Comparison of ENCODE assay signal across 19 cellular contexts in genomic region chr10:82294874-82295378, GRCh38.
DNase-seq lines count a peak whose midpoint lies in the region; ATAC-seq, FAIRE-seq and TF ChIP-seq lines count a peak whose summit lies in the region.
"Had no signal": no experiment of that assay in that cellular context is flagged by ENCODE, and none has a peak within 500 bp of the region (broad histone marks: within the 10 kb centered on the region; RNA-seq: fewer than 3 reads in every experiment).

No MANE protein-coding gene starts in this region.

- H3K9ac ChIP-seq in HepG2 (ENCODE audit: insufficient read depth, low read depth, low read length) (no peak overlapping the region), K562 (ENCODE audit: insufficient read depth in 1 of 2, low read depth in 2 of 2, low read length in 2 of 2) (no peak overlapping the region)

- TF ChIP-seq CTCF in HepG2 (CRISPR knock-in tag; IDR thresholded peaks at IDR 0.05) (no peak), right lobe of liver (IDR thresholded peaks at IDR 0.05) (no peak), K562 (IDR thresholded peaks at IDR 0.05 in 2 of 3, conservative IDR thresholded peaks at IDR 0.05 in 1 of 3; ENCODE audit: insufficient read depth in 2 of 3, low read depth in 1 of 3, low read length in 3 of 3) (no peak), fibroblast of villous mesenchyme (IDR thresholded peaks at IDR 0.05; ENCODE audit: insufficient read depth, low read depth, low read length) (no peak), testis (IDR thresholded peaks at IDR 0.05) (no peak)

- POLR2A ChIA-PET in HepG2 (lab: Yijun Ruan, JAX) (no interaction called here), K562 (lab: Yijun Ruan, JAX) (no interaction called here)

- H3K36me3 ChIP-seq in HepG2 (replicated peaks in 1 of 2; ENCODE audit: control insufficient read depth in 1 of 2, insufficient read depth in 2 of 2, low read length in 2 of 2) (no peaks in the 10 kb centered on the region), right lobe of liver (no peaks in the 10 kb centered on the region), K562 (ENCODE audit: control insufficient read depth, insufficient read depth, low read length) (no peaks in the 10 kb centered on the region), testis (ENCODE audit: low read depth, missing control alignments) (no peaks in the 10 kb centered on the region)
- H3K36me3 ChIP-seq: BE2C had no signal

- H3K79me2 ChIP-seq in HepG2 (ENCODE audit: insufficient read depth, low read length) (no peaks in the 10 kb centered on the region), K562 (ENCODE audit: control insufficient read depth, insufficient read depth, low read length) (no peaks in the 10 kb centered on the region)

- WGBS in HepG2 (ENCODE audit: low lambda C conversion rate) = 9% methylated on average over 3 of the region's 3 CpGs
- 67% methylated on average over 3 of the region's 3 CpGs for WGBS in right lobe of liver (ENCODE audit: insufficient coverage, low coverage, low lambda C conversion rate, missing lambda C conversion rate)
- WGBS in K562 (ENCODE audit: insufficient coverage, low coverage, missing lambda C conversion rate) = 2% methylated on average over 3 of the region's 3 CpGs
- 82 to 85% methylated on average over 3 of the region's 3 CpGs for WGBS in testis, 2 donors

- CTCF ChIA-PET in HepG2 (lab: Yijun Ruan, JAX; ENCODE audit: low intra/inter-chr PET ratio, low total read pairs) (no interaction called here), K562 (lab: Yijun Ruan, JAX; ENCODE audit: low intra/inter-chr PET ratio) (no interaction called here)

- BruUV-seq in HepG2 (replicated peaks; lab: Mats Ljungman, UMichigan) (no TSS peak), K562 (replicated peaks; lab: Mats Ljungman, UMichigan) (no TSS peak)

- peaks cover 90% of the 10 kb centered on the region for H3K9me3 ChIP-seq in HepG2 (ENCODE audit: low read length)
- no peaks in the 10 kb centered on the region for H3K9me3 ChIP-seq in right lobe of liver
- no peaks in the 10 kb centered on the region for H3K9me3 ChIP-seq in K562 (replicated peaks; ENCODE audit: control insufficient read depth, insufficient read depth, low read depth, low read length)
- no peaks in the 10 kb centered on the region for H3K9me3 ChIP-seq in testis
- H3K9me3 ChIP-seq: BE2C had no signal

- TF ChIP-seq RAD21 in HepG2 (CRISPR knock-in tag; IDR thresholded peaks at IDR 0.05) (no peak), K562 (CRISPR knock-in tag; conservative IDR thresholded peaks at IDR 0.05 in 1 of 2, IDR thresholded peaks at IDR 0.05 in 1 of 2) (no peak)

- no peak for FAIRE-seq in HepG2 (lab: Jason Lieb, UNC)
- no peak for FAIRE-seq in K562 (lab: Jason Lieb, UNC)
- FAIRE-seq: G401.6, GM12891, GM19239, H54 had no signal

- TF ChIP-seq POLR2A in HepG2 (IDR thresholded peaks at IDR 0.05; ENCODE audit: insufficient read depth in 1 of 2, low read depth in 2 of 2, low read length in 2 of 2) = no peak
- TF ChIP-seq POLR2A in right lobe of liver (IDR thresholded peaks at IDR 0.05) = no peak
- TF ChIP-seq POLR2A in K562 (conservative IDR thresholded peaks at IDR 0.05) = no peak
- TF ChIP-seq POLR2A in testis (IDR thresholded peaks at IDR 0.05) = no peak

- H3K4me1 ChIP-seq in HepG2 (ENCODE audit: insufficient read depth, low read length) (no peaks in the 10 kb centered on the region), right lobe of liver (no peaks in the 10 kb centered on the region), K562 (replicated peaks in 1 of 2; ENCODE audit: control insufficient read depth in 2 of 2, insufficient read depth in 2 of 2, low read length in 2 of 2) (no peaks in the 10 kb centered on the region), testis (no peaks in the 10 kb centered on the region)
- H3K4me1 ChIP-seq: BE2C had no signal

- H3K4me2 ChIP-seq in HepG2 (ENCODE audit: low read depth, low read length) = no peak overlapping the region
- H3K4me2 ChIP-seq in K562 (ENCODE audit: insufficient read depth, low read length) = no peak overlapping the region
- H3K4me2 ChIP-seq: GM23338 had no signal

- TF ChIP-seq EP300 in HepG2 (IDR thresholded peaks at IDR 0.05; ENCODE audit: low read depth in 2 of 2, low read length in 2 of 2) (no peak), HepG2 (CRISPR knock-in tag; IDR thresholded peaks at IDR 0.05; ENCODE audit: borderline replicate concordance) (no peak), K562 (IDR thresholded peaks at IDR 0.05; ENCODE audit: low read length) (no peak)

- H3K27ac ChIP-seq in HepG2 (ENCODE audit: extremely low read length, insufficient read depth, low read length) = no peak overlapping the region
- no peak overlapping the region for H3K27ac ChIP-seq in right lobe of liver
- no peak overlapping the region for H3K27ac ChIP-seq in K562 (ENCODE audit: extremely low read depth, low read depth, low read length)
- H3K27ac ChIP-seq in testis = no peak overlapping the region

- H3K27me3 ChIP-seq in HepG2 (ENCODE audit: control insufficient read depth in 1 of 2, insufficient read depth in 2 of 2, low read length in 2 of 2) = no peaks in the 10 kb centered on the region
- H3K27me3 ChIP-seq in right lobe of liver = no peaks in the 10 kb centered on the region
- H3K27me3 ChIP-seq in K562 (ENCODE audit: control insufficient read depth in 2 of 2, insufficient read depth in 2 of 2, low read length in 2 of 2) = no peaks in the 10 kb centered on the region
- no peaks in the 10 kb centered on the region for H3K27me3 ChIP-seq in testis
- H3K27me3 ChIP-seq: BE2C had no signal

- H3K9me1 ChIP-seq in K562 (ENCODE audit: control insufficient read depth, insufficient read depth, low read length) = no peaks in the 10 kb centered on the region

- H4K20me1 ChIP-seq in HepG2 (ENCODE audit: insufficient read depth, low read length) (no peaks in the 10 kb centered on the region), K562 (replicated peaks; ENCODE audit: control insufficient read depth, insufficient read depth, low read length) (no peaks in the 10 kb centered on the region)

- in situ Hi-C loops in HepG2 (cut with HindIII; ENCODE audit: extremely low pct_ligation_motif_present, low pct_unique_long_range_greater_than_20kb) (no loop called here), K562 (cut with MboI) (no loop called here)

- H3K4me3 ChIP-seq in HepG2 (replicated peaks in 1 of 3; ENCODE audit: insufficient read depth in 1 of 3, low read depth in 2 of 3, low read length in 3 of 3) (no peak overlapping the region), right lobe of liver (no peak overlapping the region), K562 (no peak overlapping the region), fibroblast of villous mesenchyme (ENCODE audit: low read depth, low read length) (no peak overlapping the region), testis (no peak overlapping the region)
- H3K4me3 ChIP-seq: GM23338 had no signal

- DNase-seq in HepG2 (ENCODE audit: low spot score) (no peak), right lobe of liver (no peak), K562 (ENCODE audit: extremely low read depth in 1 of 4, low spot score in 3 of 4) (no peak), fibroblast of villous mesenchyme (ENCODE audit: low read depth) (peak; percentile 21), KG1 (lab: John Stamatoyannopoulos, UW) (no peak), testis (no peak)
- DNase-seq: ACHN; BE2C; C1 segment of cervical spinal cord; CD4-positive, CD25-positive, alpha-beta regulatory T cell; CD8-positive, alpha-beta memory T cell; COR-L47; DMS 273 treated with DMSO at 0.1 percent for 48 hours; HCEC 1CT had no signal

- H2AFZ ChIP-seq in HepG2 (ENCODE audit: low read length) = no peak overlapping the region
- H2AFZ ChIP-seq in K562 (ENCODE audit: low read depth, low read length) = no peak overlapping the region
- H2AFZ ChIP-seq: GM23338 had no signal

- intact Hi-C loops in HepG2 (cut with micrococcal nuclease; ENCODE audit: unreplicated experiment) = no loop called here
- intact Hi-C loops in right lobe of liver (cut with DNase I) = no loop called here
- intact Hi-C loops in K562 (cut with micrococcal nuclease) = no loop called here
- intact Hi-C loops in testis (cut with DNase I; ENCODE audit: low total_unique reads) = no loop called here

- ATAC-seq in HepG2 = no peak
- no peak for ATAC-seq in right lobe of liver
- no peak for ATAC-seq in K562
- ATAC-seq: GM23338 had no signal

TF ChIP-seq in HepG2, 621 proteins besides CTCF, POLR2A, EP300 and RAD21:
- TF ChIP-seq MAFF (IDR thresholded peaks at IDR 0.05; ENCODE audit: low read depth, low read length) = peak; percentile 81
- TF ChIP-seq MAFK (conservative IDR thresholded peaks at IDR 0.05 in 1 of 2, IDR thresholded peaks at IDR 0.05 in 1 of 2; ENCODE audit: low read length in 2 of 2) = peak; percentile 73 to 89
- no peak for TF ChIP-seq ISL2 (CRISPR knock-in tag; IDR thresholded peaks at IDR 0.05)

TF ChIP-seq in K562, 482 proteins besides CTCF, POLR2A, EP300 and RAD21:
- TF ChIP-seq MAFF (IDR thresholded peaks at IDR 0.05; ENCODE audit: low read length) (peak; percentile 46; the same call in 1 of the 2 replicates), ZNF316 (IDR thresholded peaks at IDR 0.05) (peak; percentile 76), MAFK (IDR thresholded peaks at IDR 0.05; ENCODE audit: low read length) (peak; percentile 40; the same call in 1 of the 2 replicates), KAT2B (IDR thresholded peaks at IDR 0.05; ENCODE audit: low read depth, low read length) (no peak), MAFG (tag; conservative IDR thresholded peaks at IDR 0.05) (peak; percentile 48), TEAD1 (CRISPR knock-in tag; IDR thresholded peaks at IDR 0.05) (no peak), ZNF561 (CRISPR knock-in tag; conservative IDR thresholded peaks at IDR 0.05) (no peak), PBX2 (CRISPR knock-in tag; IDR thresholded peaks at IDR 0.05; ENCODE audit: low read depth) (no peak), PBX2 (tag; conservative IDR thresholded peaks at IDR 0.05; ENCODE audit: low read depth) (no peak), XRCC4 (IDR thresholded peaks at IDR 0.05; ENCODE audit: extremely low read depth, insufficient read depth, insufficient read length) (no peak)
TF ChIP-seq in K562: peak in this region for 4.

Comparison
In these comparisons a context has a peak if more than half of its experiments do, and no peak if none do; other contexts are left out.
1. Of the 241 proteins assayed by ChIP-seq in both HepG2 and K562: peak only in HepG2: none; only in K562: MAFG; in both: MAFF and MAFK; in neither: 238.